ENCODE assay signal across 8 cellular contexts in genomic region chr9:91395553-91396470, GRCh38. TPM values are rescaled to one million over a fixed set of nuclear protein-coding genes. Genes with fewer than 3 reads are reported as not detected.
DNase-seq lines count a peak whose midpoint lies in the region; ATAC-seq and TF ChIP-seq lines count a peak whose summit lies in the region.

No MANE protein-coding gene starts in this region.

- peak overlapping the region; percentile 49 for H2AK5ac ChIP-seq in mesenchymal stem cell (ENCODE audit: low read length, severe bottlenecking)

- peak overlapping the region in 1 of 2 experiments; percentile 40 for H3K18ac ChIP-seq in mesenchymal stem cell (ENCODE audit: low read depth in 1 of 2, low read length in 2 of 2)

- no peak overlapping the region for H3K14ac ChIP-seq in mesenchymal stem cell (ENCODE audit: low read length in 2 of 2)

- TF ChIP-seq POLR2A in spleen (IDR thresholded peaks at IDR 0.05), result no peak

- H3K9me3 Mint-ChIP-seq in activated CD8-positive, alpha-beta T cell treated with anti-CD3 and anti-CD28 coated beads, Interleukin-2, amount 10 ng/mL, durations not matched to agents 7 days and 5 days (ENCODE audit: insufficient read depth), result no peaks in the 10 kb centered on the region
- no peaks in the 10 kb centered on the region for H3K9me3 Mint-ChIP-seq in glutamatergic neuron (ENCODE audit: unreplicated experiment)

- peak; percentile 74 for DNase-seq in GM12865 (ENCODE audit: low read depth)
- DNase-seq in activated CD8-positive, alpha-beta T cell treated with anti-CD3 and anti-CD28 coated beads, Interleukin-2, amount 10 ng/mL, durations not matched to agents 7 days and 5 days, result peak; percentile 38
- DNase-seq in mesenchymal stem cell, result peak; percentile 76
- DNase-seq in substantia nigra (lab: John Stamatoyannopoulos, UW), result no peak
- no peak for DNase-seq in glutamatergic neuron
- DNase-seq in spleen, result no peak
- DNase-seq in T1000 (lab: John Stamatoyannopoulos, UW), result no peak

- peak overlapping the region in 1 of 2 experiments; percentile 59 for H3K4ac ChIP-seq in mesenchymal stem cell (ENCODE audit: low read depth in 1 of 2, low read length in 2 of 2)

- H3K4me2 ChIP-seq in mesenchymal stem cell (ENCODE audit: low read length, poor library complexity, severe bottlenecking), result no peak overlapping the region

- POLR2A ChIA-PET in activated CD8-positive, alpha-beta T cell treated with anti-CD3 and anti-CD28 coated beads, Interleukin-2, amount 10 ng/mL, durations not matched to agents 7 days and 5 days (lab: Charles Lee), result no interaction called here

- H3K27ac ChIP-seq in mesenchymal stem cell (ENCODE audit: low read length, poor library complexity, severe bottlenecking) (peak overlapping the region; percentile 63), substantia nigra (ENCODE audit: low read depth, low read length, poor library complexity, severe bottlenecking) (no peak overlapping the region), spleen (peak overlapping the region in 2 of 8 donors; percentile 32 to 33)

- no peak overlapping the region for H2AFZ ChIP-seq in mesenchymal stem cell (ENCODE audit: low read depth, low read length)

- peak overlapping the region; percentile 22 for H2BK120ac ChIP-seq in mesenchymal stem cell (ENCODE audit: low read depth, low read length)

- H3K36me3 ChIP-seq in mesenchymal stem cell (ENCODE audit: control insufficient read depth in 1 of 2, insufficient read depth in 2 of 2, low read depth in 1 of 2, low read length in 2 of 2), result no peaks in the 10 kb centered on the region
- H3K36me3 ChIP-seq in spleen, result no peaks in the 10 kb centered on the region

- H3K27me3 ChIP-seq in mesenchymal stem cell (ENCODE audit: control insufficient read depth in 1 of 2, insufficient read depth in 1 of 2, low read length in 2 of 2) (no peaks in the 10 kb centered on the region), spleen (replicated peaks in 1 of 7) (no peaks in the 10 kb centered on the region)

- H3K9ac ChIP-seq in mesenchymal stem cell (ENCODE audit: low read length), result no peak overlapping the region

- peak overlapping the region in 1 of 2 experiments; percentile 43 for H2BK12ac ChIP-seq in mesenchymal stem cell (ENCODE audit: low read length in 2 of 2)

- H3K4me3 Mint-ChIP-seq in activated CD8-positive, alpha-beta T cell treated with anti-CD3 and anti-CD28 coated beads, Interleukin-2, amount 10 ng/mL, durations not matched to agents 7 days and 5 days, result peak overlapping the region; percentile 3
- H3K4me3 Mint-ChIP-seq in glutamatergic neuron (ENCODE audit: unreplicated experiment), result no peak overlapping the region

- intact Hi-C loops in spleen (cut with DNase I; ENCODE audit: low total_unique reads), result no loop called here

- no peaks in the 10 kb centered on the region for H3K79me1 ChIP-seq in mesenchymal stem cell (replicated peaks; ENCODE audit: low read length, poor library complexity, severe bottlenecking)

- H3K4me3 ChIP-seq in GM12865 (ENCODE audit: low read depth, low read length) (no peak overlapping the region), mesenchymal stem cell (ENCODE audit: insufficient read depth in 1 of 2, low read depth in 1 of 2, low read length in 2 of 2) (no peak overlapping the region), spleen (no peak overlapping the region)

- H3K23ac ChIP-seq in mesenchymal stem cell (ENCODE audit: low read length in 2 of 2), result no peak overlapping the region

- H2BK5ac ChIP-seq in mesenchymal stem cell (ENCODE audit: low read depth, low read length, poor library complexity, severe bottlenecking), result no peak overlapping the region

- TF ChIP-seq CTCF in GM12865 (IDR thresholded peaks at IDR 0.05; ENCODE audit: insufficient read depth, low read depth, low read length, missing control alignments) (no peak), glutamatergic neuron (IDR thresholded peaks at IDR 0.05; ENCODE audit: partially characterized antibody, unreplicated experiment) (no peak), spleen (IDR thresholded peaks at IDR 0.05 in 8 of 11, conservative IDR thresholded peaks at IDR 0.05 in 3 of 11) (no peak)

- no peaks in the 10 kb centered on the region for H3K36me3 Mint-ChIP-seq in activated CD8-positive, alpha-beta T cell treated with anti-CD3 and anti-CD28 coated beads, Interleukin-2, amount 10 ng/mL, durations not matched to agents 7 days and 5 days (ENCODE audit: low read depth)
- no peaks in the 10 kb centered on the region for H3K36me3 Mint-ChIP-seq in glutamatergic neuron (ENCODE audit: unreplicated experiment)

- H3K27ac Mint-ChIP-seq in activated CD8-positive, alpha-beta T cell treated with anti-CD3 and anti-CD28 coated beads, Interleukin-2, amount 10 ng/mL, durations not matched to agents 7 days and 5 days, result peak overlapping the region; percentile 76
- H3K27ac Mint-ChIP-seq in glutamatergic neuron (ENCODE audit: unreplicated experiment), result no peak overlapping the region

- CTCF ChIA-PET in activated CD8-positive, alpha-beta T cell treated with anti-CD3 and anti-CD28 coated beads, Interleukin-2, amount 10 ng/mL, durations not matched to agents 7 days and 5 days (lab: Charles Lee), result interaction anchor here (0.9 to 1.8 kb wide), 7 partner anchors 15 to 481 kb away, joined by 3 to 5 read pairs (median 3); partner anchors contain the start of gene AUH

- H4K91ac ChIP-seq in mesenchymal stem cell (ENCODE audit: low read length), result no peak overlapping the region

- H3K9me3 ChIP-seq in mesenchymal stem cell (ENCODE audit: control insufficient read depth, low read length) (no peaks in the 10 kb centered on the region), spleen (no peaks in the 10 kb centered on the region)

- H2BK15ac ChIP-seq in mesenchymal stem cell (ENCODE audit: low read depth, poor library complexity, severe bottlenecking), result no peak overlapping the region

- ATAC-seq in HG03108 (IDR thresholded peaks at IDR 0.05; ENCODE audit: unreplicated experiment), result peak; percentile 74
- ATAC-seq in activated CD8-positive, alpha-beta T cell treated with anti-CD3 and anti-CD28 coated beads, Interleukin-2, amount 10 ng/mL, durations not matched to agents 7 days and 5 days, result peak; percentile 77

- 13% methylated on average over 3 of the region's 7 CpGs for WGBS in mesenchymal stem cell
- WGBS in spleen, 5 donors, result 41 to 61% (median 48%) methylated on average over 7 of the region's 7 CpGs

- no peaks in the 10 kb centered on the region for H3K27me3 Mint-ChIP-seq in activated CD8-positive, alpha-beta T cell treated with anti-CD3 and anti-CD28 coated beads, Interleukin-2, amount 10 ng/mL, durations not matched to agents 7 days and 5 days (ENCODE audit: low read depth)
- no peaks in the 10 kb centered on the region for H3K27me3 Mint-ChIP-seq in glutamatergic neuron (ENCODE audit: unreplicated experiment)

- H3K4me1 Mint-ChIP-seq in activated CD8-positive, alpha-beta T cell treated with anti-CD3 and anti-CD28 coated beads, Interleukin-2, amount 10 ng/mL, durations not matched to agents 7 days and 5 days (ENCODE audit: low read depth), result peaks cover 19% of the 10 kb centered on the region
- no peaks in the 10 kb centered on the region for H3K4me1 Mint-ChIP-seq in glutamatergic neuron (ENCODE audit: low read depth, unreplicated experiment)

- peaks cover 2% of the 10 kb centered on the region for H3K4me1 ChIP-seq in mesenchymal stem cell (ENCODE audit: control insufficient read depth, insufficient read depth, low read depth, low read length)
- H3K4me1 ChIP-seq in spleen, result peaks cover 0 to 16% (median 3%) of the 10 kb centered on the region in 6 donors

- no peak overlapping the region for H4K8ac ChIP-seq in mesenchymal stem cell (ENCODE audit: low read length)

RNA-seq across cellular contexts. Expression of gene NFIL3, which starts 27.8 kb away (rescaled TPM):
- total RNA-seq in activated CD8-positive, alpha-beta T cell treated with anti-CD3 and anti-CD28 coated beads, Interleukin-2, amount 10 ng/mL, durations not matched to agents 7 days and 5 days, result 10 to 100 TPM; 38.1 to 39.5 TPM
- 19.1 TPM for polyA plus RNA-seq in mesenchymal stem cell (2013, experiment 1 of 2)
- 19.4 TPM for polyA plus RNA-seq in mesenchymal stem cell (2013, experiment 2 of 2)
- total RNA-seq in glutamatergic neuron (ENCODE audit: unreplicated experiment) (32.4 TPM), spleen (10 to 100 TPM; 15.5 to 41.9 (median 21.1) TPM)
- polyA plus RNA-seq in spleen, result 1 to 10 TPM; 4.7 to 8.6 (median 7.4) TPM

RNA-seq across cellular contexts. Expression of gene AUH, which starts 34.1 kb away (rescaled TPM):
- total RNA-seq in activated CD8-positive, alpha-beta T cell treated with anti-CD3 and anti-CD28 coated beads, Interleukin-2, amount 10 ng/mL, durations not matched to agents 7 days and 5 days, result 10 to 100 TPM; 15.5 to 15.6 TPM
- 5.8 TPM for polyA plus RNA-seq in mesenchymal stem cell (2013, experiment 1 of 2)
- 6.0 TPM for polyA plus RNA-seq in mesenchymal stem cell (2013, experiment 2 of 2)
- total RNA-seq in glutamatergic neuron (ENCODE audit: unreplicated experiment) (28.5 TPM), spleen (10 to 100 TPM; 16.3 to 37.3 (median 24.1) TPM)
- 10 to 100 TPM in 2 of 3 donors, 1 to 10 TPM in 1; 9.4 to 13.9 (median 11.6) TPM for polyA plus RNA-seq in spleen

Comparison
In these comparisons a context has a peak if more than half of its experiments do, and no peak if none do; other contexts are left out.
1. DNase-seq: peak in GM12865 (single experiment), activated CD8-positive, alpha-beta T cell treated with anti-CD3 and anti-CD28 coated beads, Interleukin-2, amount 10 ng/mL, durations not matched to agents 7 days and 5 days (single experiment) and mesenchymal stem cell (single experiment); none in substantia nigra (0 of 49), glutamatergic neuron (single experiment), spleen (single experiment) and T1000 (single experiment).